ENCODE assay signal across 16 cellular contexts in the genomic region with DNA sequence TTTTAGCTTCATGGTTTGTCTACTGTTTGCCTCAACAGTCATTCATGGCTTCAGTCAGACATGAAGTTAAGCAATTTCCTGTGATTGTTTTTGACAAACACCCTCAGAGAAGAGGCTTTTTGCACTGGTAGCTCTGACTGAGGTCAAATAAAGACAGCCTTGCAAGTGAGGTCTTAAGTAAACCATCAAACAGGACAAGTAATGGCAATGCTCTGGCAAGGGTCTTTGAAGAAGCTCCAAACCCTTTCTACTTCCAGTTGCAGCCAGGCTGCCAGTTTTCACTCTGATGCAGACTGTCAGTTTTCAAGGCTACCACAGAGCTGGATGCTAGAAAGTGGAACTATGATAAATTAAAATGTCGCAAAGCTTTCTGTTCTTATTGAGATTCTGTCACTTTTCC.
DNase-seq lines count a peak whose midpoint lies in the region; ATAC-seq and TF ChIP-seq lines count a peak whose summit lies in the region.
"Had no signal": no experiment of that assay in that cellular context is flagged by ENCODE, and none has a peak within 500 bp of the region (broad histone marks: within the 10 kb centered on the region; RNA-seq: fewer than 3 reads in every experiment).

No MANE protein-coding gene starts in this region.

- H3K4me1 ChIP-seq in naive thymus-derived CD4-positive, alpha-beta T cell (ENCODE audit: control insufficient read depth in 2 of 2, insufficient read depth in 2 of 2, low read length in 2 of 2): no peaks in the 10 kb centered on the region
- H3K4me1 ChIP-seq in left lung: peaks cover 0 to 12% of the 10 kb centered on the region in 2 donors

- no peak overlapping the region for H3K4me3 ChIP-seq in naive thymus-derived CD4-positive, alpha-beta T cell (ENCODE audit: low read length)
- no peak overlapping the region for H3K4me3 ChIP-seq in left lung
- H3K4me3 ChIP-seq: hepatocyte had no signal

- no peaks in the 10 kb centered on the region for H3K27me3 ChIP-seq in naive thymus-derived CD4-positive, alpha-beta T cell (ENCODE audit: control insufficient read depth in 2 of 2, insufficient read depth in 2 of 2, low read length in 2 of 2)
- H3K27me3 ChIP-seq in left lung: no peaks in the 10 kb centered on the region
- H3K27me3 ChIP-seq: hepatocyte had no signal

- DNase-seq in activated CD4-positive, alpha-beta T cell treated with anti-CD3 and anti-CD28 coated beads for 36 hours: peak; percentile 32
- no peak for DNase-seq in activated CD4-positive, alpha-beta T cell treated with anti-CD3 and anti-CD28 coated beads for 48 hours
- peak; percentile 9 for DNase-seq in KBM-7
- DNase-seq in activated naive CD8-positive, alpha-beta T cell treated with anti-CD3 and anti-CD28 coated beads, Interleukin-2, amount 10 ng/mL, durations not matched to agents 7 days and 5 days: no peak
- no peak for DNase-seq in naive thymus-derived CD4-positive, alpha-beta T cell
- DNase-seq in UCSD-AML1 (lab: John Stamatoyannopoulos, UW; ENCODE audit: unreplicated experiment): no peak
- no peak for DNase-seq in left lung
- DNase-seq: activated gamma-delta T cell treated with Interleukin-2 at 50 U/mL for 16 hours; NCI-H1105; stimulated activated naive CD4-positive, alpha-beta T cell had no signal

- peak overlapping the region; percentile 3 for H3K27ac Mint-ChIP-seq in activated CD4-positive, alpha-beta T cell treated with anti-CD3 and anti-CD28 coated beads for 36 hours
- H3K27ac Mint-ChIP-seq in activated naive CD8-positive, alpha-beta T cell treated with anti-CD3 and anti-CD28 coated beads, Interleukin-2, amount 10 ng/mL, durations not matched to agents 7 days and 5 days: peak overlapping the region; percentile 51
- peak overlapping the region in 1 of 9 donors; percentile 68 for H3K27ac Mint-ChIP-seq in naive thymus-derived CD4-positive, alpha-beta T cell

- no peaks in the 10 kb centered on the region for H3K36me3 Mint-ChIP-seq in activated CD4-positive, alpha-beta T cell treated with anti-CD3 and anti-CD28 coated beads for 36 hours (ENCODE audit: low read depth)
- H3K36me3 Mint-ChIP-seq in activated naive CD8-positive, alpha-beta T cell treated with anti-CD3 and anti-CD28 coated beads, Interleukin-2, amount 10 ng/mL, durations not matched to agents 7 days and 5 days: peaks cover 7% of the 10 kb centered on the region
- peaks cover 0 to 15% (median 0%) of the 10 kb centered on the region in 5 donors for H3K36me3 Mint-ChIP-seq in naive thymus-derived CD4-positive, alpha-beta T cell

- no peaks in the 10 kb centered on the region for H3K36me3 ChIP-seq in naive thymus-derived CD4-positive, alpha-beta T cell (ENCODE audit: control insufficient read depth in 2 of 3, insufficient read depth in 3 of 3, low read length in 3 of 3)
- no peaks in the 10 kb centered on the region for H3K36me3 ChIP-seq in left lung

- no peak overlapping the region for H3K27ac ChIP-seq in naive thymus-derived CD4-positive, alpha-beta T cell (ENCODE audit: low read depth, low read length)
- peak overlapping the region in 1 of 2 donors; percentile 84 for H3K27ac ChIP-seq in left lung
- H3K27ac ChIP-seq: epithelial cell of prostate, hepatocyte had no signal

- CTCF ChIA-PET in activated CD4-positive, alpha-beta T cell treated with anti-CD3 and anti-CD28 coated beads for 36 hours (lab: Charles Lee): interaction anchor here (1.3 kb wide), 1 partner anchor 10 kb away, joined by 4 read pairs; no protein-coding TSS in a partner anchor
- CTCF ChIA-PET in naive thymus-derived CD4-positive, alpha-beta T cell (lab: Charles Lee): no interaction called here

- H3K4me1 Mint-ChIP-seq in activated CD4-positive, alpha-beta T cell treated with anti-CD3 and anti-CD28 coated beads for 36 hours: peaks cover 11% of the 10 kb centered on the region
- H3K4me1 Mint-ChIP-seq in activated naive CD8-positive, alpha-beta T cell treated with anti-CD3 and anti-CD28 coated beads, Interleukin-2, amount 10 ng/mL, durations not matched to agents 7 days and 5 days: peaks cover 9% of the 10 kb centered on the region
- peaks cover 0 to 7% (median 0%) of the 10 kb centered on the region in 7 donors for H3K4me1 Mint-ChIP-seq in naive thymus-derived CD4-positive, alpha-beta T cell
- H3K4me1 Mint-ChIP-seq: neural crest cell had no signal

- POLR2A ChIA-PET in activated CD4-positive, alpha-beta T cell treated with anti-CD3 and anti-CD28 coated beads for 36 hours (lab: Charles Lee): interaction anchor here (0.9 kb wide), 1 partner anchor 12 kb away, joined by 4 read pairs; no protein-coding TSS in a partner anchor
- POLR2A ChIA-PET in activated naive CD8-positive, alpha-beta T cell treated with anti-CD3 and anti-CD28 coated beads, Interleukin-2, amount 10 ng/mL, durations not matched to agents 7 days and 5 days (lab: Charles Lee): no interaction called here
- POLR2A ChIA-PET in naive thymus-derived CD4-positive, alpha-beta T cell (lab: Charles Lee): no interaction called here

- H3K27me3 Mint-ChIP-seq in activated CD4-positive, alpha-beta T cell treated with anti-CD3 and anti-CD28 coated beads for 36 hours: no peaks in the 10 kb centered on the region
- no peaks in the 10 kb centered on the region for H3K27me3 Mint-ChIP-seq in activated naive CD8-positive, alpha-beta T cell treated with anti-CD3 and anti-CD28 coated beads, Interleukin-2, amount 10 ng/mL, durations not matched to agents 7 days and 5 days
- no peaks in the 10 kb centered on the region for H3K27me3 Mint-ChIP-seq in naive thymus-derived CD4-positive, alpha-beta T cell
- H3K27me3 Mint-ChIP-seq: central memory CD8-positive, alpha-beta T cell had no signal

- intact Hi-C loops in activated CD4-positive, alpha-beta T cell treated with anti-CD3 and anti-CD28 coated beads for 36 hours (cut with DNase I, micrococcal nuclease): no loop called here
- intact Hi-C loops in naive thymus-derived CD4-positive, alpha-beta T cell (cut with micrococcal nuclease): loop anchor here in 1 of 2 donors (5.0 kb wide), 1 partner anchor 36 kb away; no protein-coding TSS in a partner anchor
- intact Hi-C loops in left lung (cut with DNase I): no loop called here

- no peak overlapping the region for H3K4me3 Mint-ChIP-seq in activated CD4-positive, alpha-beta T cell treated with anti-CD3 and anti-CD28 coated beads for 36 hours
- H3K4me3 Mint-ChIP-seq in activated naive CD8-positive, alpha-beta T cell treated with anti-CD3 and anti-CD28 coated beads, Interleukin-2, amount 10 ng/mL, durations not matched to agents 7 days and 5 days: no peak overlapping the region
- H3K4me3 Mint-ChIP-seq in naive thymus-derived CD4-positive, alpha-beta T cell: peak overlapping the region in 1 of 10 donors; percentile 37
- H3K4me3 Mint-ChIP-seq: central memory CD8-positive, alpha-beta T cell; neural crest cell had no signal

- no peaks in the 10 kb centered on the region for H3K9me3 Mint-ChIP-seq in activated CD4-positive, alpha-beta T cell treated with anti-CD3 and anti-CD28 coated beads for 36 hours (ENCODE audit: low read depth)
- peaks cover 10% of the 10 kb centered on the region for H3K9me3 Mint-ChIP-seq in activated naive CD8-positive, alpha-beta T cell treated with anti-CD3 and anti-CD28 coated beads, Interleukin-2, amount 10 ng/mL, durations not matched to agents 7 days and 5 days
- peaks cover 0 to 9% (median 0%) of the 10 kb centered on the region in 11 donors for H3K9me3 Mint-ChIP-seq in naive thymus-derived CD4-positive, alpha-beta T cell
- H3K9me3 Mint-ChIP-seq: central memory CD8-positive, alpha-beta T cell; neural crest cell had no signal

- no peaks in the 10 kb centered on the region for H3K9me3 ChIP-seq in naive thymus-derived CD4-positive, alpha-beta T cell (ENCODE audit: control insufficient read depth in 2 of 3, low read length in 3 of 3)
- no peaks in the 10 kb centered on the region for H3K9me3 ChIP-seq in left lung

- TF ChIP-seq CTCF in left lung (IDR thresholded peaks at IDR 0.05): no peak

- in situ Hi-C loops in KBM-7 (cut with MboI; ENCODE audit: low pct_unique_long_range_greater_than_20kb, low sequenced_read_pairs): no loop called here

- peak; percentile 75 for ATAC-seq in activated CD4-positive, alpha-beta T cell treated with anti-CD3 and anti-CD28 coated beads for 36 hours
- peak; percentile 66 for ATAC-seq in activated naive CD8-positive, alpha-beta T cell treated with anti-CD3 and anti-CD28 coated beads, Interleukin-2, amount 10 ng/mL, durations not matched to agents 7 days and 5 days (ENCODE audit: low read depth)
- peak; percentile 24 for ATAC-seq in naive thymus-derived CD4-positive, alpha-beta T cell
- ATAC-seq in left lung (no peak), GM19452 (IDR thresholded peaks at IDR 0.05; ENCODE audit: unreplicated experiment) (no peak)
- ATAC-seq: left lobe of liver had no signal

Comparison
In these comparisons a context has a peak if more than half of its experiments do, and no peak if none do; other contexts are left out.
1. DNase-seq: peak in activated CD4-positive, alpha-beta T cell treated with anti-CD3 and anti-CD28 coated beads for 36 hours (single experiment) and KBM-7 (single experiment); none in activated CD4-positive, alpha-beta T cell treated with anti-CD3 and anti-CD28 coated beads for 48 hours (single experiment), activated naive CD8-positive, alpha-beta T cell treated with anti-CD3 and anti-CD28 coated beads, Interleukin-2, amount 10 ng/mL, durations not matched to agents 7 days and 5 days (single experiment), naive thymus-derived CD4-positive, alpha-beta T cell (0 of 9), UCSD-AML1 (single experiment) and left lung (0 of 2).
2. ATAC-seq: peak in activated CD4-positive, alpha-beta T cell treated with anti-CD3 and anti-CD28 coated beads for 36 hours (single experiment), activated naive CD8-positive, alpha-beta T cell treated with anti-CD3 and anti-CD28 coated beads, Interleukin-2, amount 10 ng/mL, durations not matched to agents 7 days and 5 days (single experiment) and naive thymus-derived CD4-positive, alpha-beta T cell (single experiment); none in left lung (single experiment) and GM19452 (single experiment).